Comparison of ENCODE assay signal across 1 cellular context in the genomic region with DNA sequence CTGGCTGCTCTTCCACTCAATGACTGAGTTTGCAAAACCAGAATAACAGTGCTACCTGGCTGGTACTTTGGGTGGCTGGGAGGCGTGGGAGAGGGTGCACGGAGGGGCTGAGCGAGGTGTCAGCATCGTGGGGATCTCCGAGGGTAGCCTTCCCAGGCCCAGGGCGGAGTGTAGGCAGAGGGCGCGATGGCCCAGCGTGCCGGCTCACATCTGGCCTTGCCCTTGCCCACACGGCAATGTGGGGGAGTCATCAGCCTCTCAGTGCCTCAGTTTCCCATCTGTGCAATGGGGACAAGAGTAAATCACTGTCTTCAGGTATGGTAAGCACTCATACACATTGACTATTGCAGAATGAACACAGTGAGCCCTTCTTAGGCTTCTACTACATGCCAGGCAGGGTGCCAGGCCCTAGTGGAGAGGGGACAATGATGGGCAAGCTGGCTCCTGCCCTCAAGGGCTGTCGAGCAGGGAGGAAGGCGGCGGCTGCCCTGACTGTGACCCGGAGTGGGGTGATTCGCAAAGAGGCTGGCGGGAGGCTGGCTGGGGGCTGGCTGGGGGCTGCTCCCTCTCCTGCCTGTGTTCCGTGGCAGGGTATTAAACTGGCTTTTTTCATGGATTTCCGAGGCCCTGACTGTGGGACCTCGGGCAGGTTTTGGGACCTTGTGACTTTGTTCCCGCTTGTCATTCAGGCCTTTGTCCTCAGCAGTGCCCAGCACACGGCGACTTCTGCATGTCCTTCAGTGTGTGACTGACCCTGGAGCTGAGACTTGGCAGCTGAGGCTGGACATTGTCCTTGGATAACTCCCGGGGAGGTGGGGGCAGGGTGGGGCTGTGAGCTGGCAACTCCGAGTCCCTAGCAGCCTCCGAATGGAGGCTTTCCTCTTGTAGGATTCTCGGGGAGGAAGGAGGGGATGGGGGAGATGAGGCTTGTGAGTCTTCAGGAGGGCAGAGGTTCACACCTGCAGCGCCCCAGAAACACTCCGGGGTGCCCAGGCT.
TF ChIP-seq lines count a peak whose summit lies in the region.

No MANE protein-coding gene starts in this region.

TF ChIP-seq in HepG2, 621 proteins besides CTCF, POLR2A, EP300 and RAD21 (continued from another document and continues in another):
- peak; percentile 19 for TF ChIP-seq RBM22 (optimal IDR thresholded peaks at IDR 0.05; ENCODE audit: low read length)
- no peak for TF ChIP-seq SUZ12 (IDR thresholded peaks at IDR 0.05; ENCODE audit: low read depth, low read length)
- peak; percentile 33; the same call in 1 of the 2 replicates for TF ChIP-seq HDAC1 (CRISPR knock-in tag; IDR thresholded peaks at IDR 0.05)
- no peak for TF ChIP-seq ZNF672 (CRISPR knock-in tag; IDR thresholded peaks at IDR 0.05)
- no peak for TF ChIP-seq ZNF782 (CRISPR knock-in tag; IDR thresholded peaks at IDR 0.05; ENCODE audit: borderline replicate concordance)
- TF ChIP-seq, protein P1, sequence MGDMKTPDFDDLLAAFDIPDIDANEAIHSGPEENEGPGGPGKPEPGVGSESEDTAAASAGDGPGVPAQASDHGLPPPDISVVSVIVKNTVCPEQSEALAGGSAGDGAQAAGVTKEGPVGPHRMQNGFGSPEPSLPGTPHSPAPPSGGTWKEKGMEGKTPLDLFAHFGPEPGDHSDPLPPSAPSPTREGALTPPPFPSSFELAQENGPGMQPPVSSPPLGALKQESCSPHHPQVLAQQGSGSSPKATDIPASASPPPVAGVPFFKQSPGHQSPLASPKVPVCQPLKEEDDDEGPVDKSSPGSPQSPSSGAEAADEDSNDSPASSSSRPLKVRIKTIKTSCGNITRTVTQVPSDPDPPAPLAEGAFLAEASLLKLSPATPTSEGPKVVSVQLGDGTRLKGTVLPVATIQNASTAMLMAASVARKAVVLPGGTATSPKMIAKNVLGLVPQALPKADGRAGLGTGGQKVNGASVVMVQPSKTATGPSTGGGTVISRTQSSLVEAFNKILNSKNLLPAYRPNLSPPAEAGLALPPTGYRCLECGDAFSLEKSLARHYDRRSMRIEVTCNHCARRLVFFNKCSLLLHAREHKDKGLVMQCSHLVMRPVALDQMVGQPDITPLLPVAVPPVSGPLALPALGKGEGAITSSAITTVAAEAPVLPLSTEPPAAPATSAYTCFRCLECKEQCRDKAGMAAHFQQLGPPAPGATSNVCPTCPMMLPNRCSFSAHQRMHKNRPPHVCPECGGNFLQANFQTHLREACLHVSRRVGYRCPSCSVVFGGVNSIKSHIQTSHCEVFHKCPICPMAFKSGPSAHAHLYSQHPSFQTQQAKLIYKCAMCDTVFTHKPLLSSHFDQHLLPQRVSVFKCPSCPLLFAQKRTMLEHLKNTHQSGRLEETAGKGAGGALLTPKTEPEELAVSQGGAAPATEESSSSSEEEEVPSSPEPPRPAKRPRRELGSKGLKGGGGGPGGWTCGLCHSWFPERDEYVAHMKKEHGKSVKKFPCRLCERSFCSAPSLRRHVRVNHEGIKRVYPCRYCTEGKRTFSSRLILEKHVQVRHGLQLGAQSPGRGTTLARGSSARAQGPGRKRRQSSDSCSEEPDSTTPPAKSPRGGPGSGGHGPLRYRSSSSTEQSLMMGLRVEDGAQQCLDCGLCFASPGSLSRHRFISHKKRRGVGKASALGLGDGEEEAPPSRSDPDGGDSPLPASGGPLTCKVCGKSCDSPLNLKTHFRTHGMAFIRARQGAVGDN (CRISPR knock-in tag; IDR thresholded peaks at IDR 0.05), result peak; percentile 50
- TF ChIP-seq, protein P2, sequence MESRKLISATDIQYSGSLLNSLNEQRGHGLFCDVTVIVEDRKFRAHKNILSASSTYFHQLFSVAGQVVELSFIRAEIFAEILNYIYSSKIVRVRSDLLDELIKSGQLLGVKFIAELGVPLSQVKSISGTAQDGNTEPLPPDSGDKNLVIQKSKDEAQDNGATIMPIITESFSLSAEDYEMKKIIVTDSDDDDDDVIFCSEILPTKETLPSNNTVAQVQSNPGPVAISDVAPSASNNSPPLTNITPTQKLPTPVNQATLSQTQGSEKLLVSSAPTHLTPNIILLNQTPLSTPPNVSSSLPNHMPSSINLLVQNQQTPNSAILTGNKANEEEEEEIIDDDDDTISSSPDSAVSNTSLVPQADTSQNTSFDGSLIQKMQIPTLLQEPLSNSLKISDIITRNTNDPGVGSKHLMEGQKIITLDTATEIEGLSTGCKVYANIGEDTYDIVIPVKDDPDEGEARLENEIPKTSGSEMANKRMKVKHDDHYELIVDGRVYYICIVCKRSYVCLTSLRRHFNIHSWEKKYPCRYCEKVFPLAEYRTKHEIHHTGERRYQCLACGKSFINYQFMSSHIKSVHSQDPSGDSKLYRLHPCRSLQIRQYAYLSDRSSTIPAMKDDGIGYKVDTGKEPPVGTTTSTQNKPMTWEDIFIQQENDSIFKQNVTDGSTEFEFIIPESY (CRISPR knock-in tag; IDR thresholded peaks at IDR 0.05), result peak; percentile 70
- TF ChIP-seq, protein P3, sequence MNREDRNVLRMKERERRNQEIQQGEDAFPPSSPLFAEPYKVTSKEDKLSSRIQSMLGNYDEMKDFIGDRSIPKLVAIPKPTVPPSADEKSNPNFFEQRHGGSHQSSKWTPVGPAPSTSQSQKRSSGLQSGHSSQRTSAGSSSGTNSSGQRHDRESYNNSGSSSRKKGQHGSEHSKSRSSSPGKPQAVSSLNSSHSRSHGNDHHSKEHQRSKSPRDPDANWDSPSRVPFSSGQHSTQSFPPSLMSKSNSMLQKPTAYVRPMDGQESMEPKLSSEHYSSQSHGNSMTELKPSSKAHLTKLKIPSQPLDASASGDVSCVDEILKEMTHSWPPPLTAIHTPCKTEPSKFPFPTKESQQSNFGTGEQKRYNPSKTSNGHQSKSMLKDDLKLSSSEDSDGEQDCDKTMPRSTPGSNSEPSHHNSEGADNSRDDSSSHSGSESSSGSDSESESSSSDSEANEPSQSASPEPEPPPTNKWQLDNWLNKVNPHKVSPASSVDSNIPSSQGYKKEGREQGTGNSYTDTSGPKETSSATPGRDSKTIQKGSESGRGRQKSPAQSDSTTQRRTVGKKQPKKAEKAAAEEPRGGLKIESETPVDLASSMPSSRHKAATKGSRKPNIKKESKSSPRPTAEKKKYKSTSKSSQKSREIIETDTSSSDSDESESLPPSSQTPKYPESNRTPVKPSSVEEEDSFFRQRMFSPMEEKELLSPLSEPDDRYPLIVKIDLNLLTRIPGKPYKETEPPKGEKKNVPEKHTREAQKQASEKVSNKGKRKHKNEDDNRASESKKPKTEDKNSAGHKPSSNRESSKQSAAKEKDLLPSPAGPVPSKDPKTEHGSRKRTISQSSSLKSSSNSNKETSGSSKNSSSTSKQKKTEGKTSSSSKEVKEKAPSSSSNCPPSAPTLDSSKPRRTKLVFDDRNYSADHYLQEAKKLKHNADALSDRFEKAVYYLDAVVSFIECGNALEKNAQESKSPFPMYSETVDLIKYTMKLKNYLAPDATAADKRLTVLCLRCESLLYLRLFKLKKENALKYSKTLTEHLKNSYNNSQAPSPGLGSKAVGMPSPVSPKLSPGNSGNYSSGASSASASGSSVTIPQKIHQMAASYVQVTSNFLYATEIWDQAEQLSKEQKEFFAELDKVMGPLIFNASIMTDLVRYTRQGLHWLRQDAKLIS (CRISPR knock-in tag; IDR thresholded peaks at IDR 0.05), result no peak
- TF ChIP-seq EED (CRISPR knock-in tag; IDR thresholded peaks at IDR 0.05), result no peak
- TF ChIP-seq ZNF629 (CRISPR knock-in tag; conservative IDR thresholded peaks at IDR 0.05), result peak; percentile 91
- no peak for TF ChIP-seq ZNF230 (CRISPR knock-in tag; IDR thresholded peaks at IDR 0.05)
- TF ChIP-seq, protein P4, sequence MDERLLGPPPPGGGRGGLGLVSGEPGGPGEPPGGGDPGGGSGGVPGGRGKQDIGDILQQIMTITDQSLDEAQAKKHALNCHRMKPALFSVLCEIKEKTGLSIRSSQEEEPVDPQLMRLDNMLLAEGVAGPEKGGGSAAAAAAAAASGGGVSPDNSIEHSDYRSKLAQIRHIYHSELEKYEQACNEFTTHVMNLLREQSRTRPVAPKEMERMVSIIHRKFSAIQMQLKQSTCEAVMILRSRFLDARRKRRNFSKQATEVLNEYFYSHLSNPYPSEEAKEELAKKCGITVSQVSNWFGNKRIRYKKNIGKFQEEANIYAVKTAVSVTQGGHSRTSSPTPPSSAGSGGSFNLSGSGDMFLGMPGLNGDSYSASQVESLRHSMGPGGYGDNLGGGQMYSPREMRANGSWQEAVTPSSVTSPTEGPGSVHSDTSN (CRISPR knock-in tag; IDR thresholded peaks at IDR 0.05), result no peak
- TF ChIP-seq, protein P5, sequence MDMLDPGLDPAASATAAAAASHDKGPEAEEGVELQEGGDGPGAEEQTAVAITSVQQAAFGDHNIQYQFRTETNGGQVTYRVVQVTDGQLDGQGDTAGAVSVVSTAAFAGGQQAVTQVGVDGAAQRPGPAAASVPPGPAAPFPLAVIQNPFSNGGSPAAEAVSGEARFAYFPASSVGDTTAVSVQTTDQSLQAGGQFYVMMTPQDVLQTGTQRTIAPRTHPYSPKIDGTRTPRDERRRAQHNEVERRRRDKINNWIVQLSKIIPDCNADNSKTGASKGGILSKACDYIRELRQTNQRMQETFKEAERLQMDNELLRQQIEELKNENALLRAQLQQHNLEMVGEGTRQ (IDR thresholded peaks at IDR 0.05; ENCODE audit: low read depth, low read length), result no peak
- TF ChIP-seq, protein P5 (CRISPR knock-in tag; IDR thresholded peaks at IDR 0.05; ENCODE audit: borderline replicate concordance), result no peak
- TF ChIP-seq, protein P6, sequence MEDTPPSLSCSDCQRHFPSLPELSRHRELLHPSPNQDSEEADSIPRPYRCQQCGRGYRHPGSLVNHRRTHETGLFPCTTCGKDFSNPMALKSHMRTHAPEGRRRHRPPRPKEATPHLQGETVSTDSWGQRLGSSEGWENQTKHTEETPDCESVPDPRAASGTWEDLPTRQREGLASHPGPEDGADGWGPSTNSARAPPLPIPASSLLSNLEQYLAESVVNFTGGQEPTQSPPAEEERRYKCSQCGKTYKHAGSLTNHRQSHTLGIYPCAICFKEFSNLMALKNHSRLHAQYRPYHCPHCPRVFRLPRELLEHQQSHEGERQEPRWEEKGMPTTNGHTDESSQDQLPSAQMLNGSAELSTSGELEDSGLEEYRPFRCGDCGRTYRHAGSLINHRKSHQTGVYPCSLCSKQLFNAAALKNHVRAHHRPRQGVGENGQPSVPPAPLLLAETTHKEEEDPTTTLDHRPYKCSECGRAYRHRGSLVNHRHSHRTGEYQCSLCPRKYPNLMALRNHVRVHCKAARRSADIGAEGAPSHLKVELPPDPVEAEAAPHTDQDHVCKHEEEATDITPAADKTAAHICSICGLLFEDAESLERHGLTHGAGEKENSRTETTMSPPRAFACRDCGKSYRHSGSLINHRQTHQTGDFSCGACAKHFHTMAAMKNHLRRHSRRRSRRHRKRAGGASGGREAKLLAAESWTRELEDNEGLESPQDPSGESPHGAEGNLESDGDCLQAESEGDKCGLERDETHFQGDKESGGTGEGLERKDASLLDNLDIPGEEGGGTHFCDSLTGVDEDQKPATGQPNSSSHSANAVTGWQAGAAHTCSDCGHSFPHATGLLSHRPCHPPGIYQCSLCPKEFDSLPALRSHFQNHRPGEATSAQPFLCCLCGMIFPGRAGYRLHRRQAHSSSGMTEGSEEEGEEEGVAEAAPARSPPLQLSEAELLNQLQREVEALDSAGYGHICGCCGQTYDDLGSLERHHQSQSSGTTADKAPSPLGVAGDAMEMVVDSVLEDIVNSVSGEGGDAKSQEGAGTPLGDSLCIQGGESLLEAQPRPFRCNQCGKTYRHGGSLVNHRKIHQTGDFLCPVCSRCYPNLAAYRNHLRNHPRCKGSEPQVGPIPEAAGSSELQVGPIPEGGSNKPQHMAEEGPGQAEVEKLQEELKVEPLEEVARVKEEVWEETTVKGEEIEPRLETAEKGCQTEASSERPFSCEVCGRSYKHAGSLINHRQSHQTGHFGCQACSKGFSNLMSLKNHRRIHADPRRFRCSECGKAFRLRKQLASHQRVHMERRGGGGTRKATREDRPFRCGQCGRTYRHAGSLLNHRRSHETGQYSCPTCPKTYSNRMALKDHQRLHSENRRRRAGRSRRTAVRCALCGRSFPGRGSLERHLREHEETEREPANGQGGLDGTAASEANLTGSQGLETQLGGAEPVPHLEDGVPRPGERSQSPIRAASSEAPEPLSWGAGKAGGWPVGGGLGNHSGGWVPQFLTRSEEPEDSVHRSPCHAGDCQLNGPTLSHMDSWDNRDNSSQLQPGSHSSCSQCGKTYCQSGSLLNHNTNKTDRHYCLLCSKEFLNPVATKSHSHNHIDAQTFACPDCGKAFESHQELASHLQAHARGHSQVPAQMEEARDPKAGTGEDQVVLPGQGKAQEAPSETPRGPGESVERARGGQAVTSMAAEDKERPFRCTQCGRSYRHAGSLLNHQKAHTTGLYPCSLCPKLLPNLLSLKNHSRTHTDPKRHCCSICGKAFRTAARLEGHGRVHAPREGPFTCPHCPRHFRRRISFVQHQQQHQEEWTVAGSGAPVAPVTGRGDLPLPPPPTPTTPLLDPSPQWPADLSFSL (CRISPR knock-in tag; IDR thresholded peaks at IDR 0.05), result no peak
- no peak for TF ChIP-seq BHLHE40 (IDR thresholded peaks at IDR 0.05; ENCODE audit: low read length)
- TF ChIP-seq, protein P7, sequence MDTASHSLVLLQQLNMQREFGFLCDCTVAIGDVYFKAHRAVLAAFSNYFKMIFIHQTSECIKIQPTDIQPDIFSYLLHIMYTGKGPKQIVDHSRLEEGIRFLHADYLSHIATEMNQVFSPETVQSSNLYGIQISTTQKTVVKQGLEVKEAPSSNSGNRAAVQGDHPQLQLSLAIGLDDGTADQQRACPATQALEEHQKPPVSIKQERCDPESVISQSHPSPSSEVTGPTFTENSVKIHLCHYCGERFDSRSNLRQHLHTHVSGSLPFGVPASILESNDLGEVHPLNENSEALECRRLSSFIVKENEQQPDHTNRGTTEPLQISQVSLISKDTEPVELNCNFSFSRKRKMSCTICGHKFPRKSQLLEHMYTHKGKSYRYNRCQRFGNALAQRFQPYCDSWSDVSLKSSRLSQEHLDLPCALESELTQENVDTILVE (CRISPR knock-in tag; IDR thresholded peaks at IDR 0.05), result no peak
- TF ChIP-seq, protein P8, sequence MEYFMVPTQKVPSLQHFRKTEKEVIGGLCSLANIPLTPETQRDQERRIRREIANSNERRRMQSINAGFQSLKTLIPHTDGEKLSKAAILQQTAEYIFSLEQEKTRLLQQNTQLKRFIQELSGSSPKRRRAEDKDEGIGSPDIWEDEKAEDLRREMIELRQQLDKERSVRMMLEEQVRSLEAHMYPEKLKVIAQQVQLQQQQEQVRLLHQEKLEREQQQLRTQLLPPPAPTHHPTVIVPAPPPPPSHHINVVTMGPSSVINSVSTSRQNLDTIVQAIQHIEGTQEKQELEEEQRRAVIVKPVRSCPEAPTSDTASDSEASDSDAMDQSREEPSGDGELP (IDR thresholded peaks at IDR 0.05; ENCODE audit: borderline replicate concordance, low read depth), result no peak
- peak; percentile 27; the same call in 1 of the 2 replicates for TF ChIP-seq MTA1 (CRISPR knock-in tag; IDR thresholded peaks at IDR 0.05; ENCODE audit: borderline replicate concordance)
- TF ChIP-seq, protein P9, sequence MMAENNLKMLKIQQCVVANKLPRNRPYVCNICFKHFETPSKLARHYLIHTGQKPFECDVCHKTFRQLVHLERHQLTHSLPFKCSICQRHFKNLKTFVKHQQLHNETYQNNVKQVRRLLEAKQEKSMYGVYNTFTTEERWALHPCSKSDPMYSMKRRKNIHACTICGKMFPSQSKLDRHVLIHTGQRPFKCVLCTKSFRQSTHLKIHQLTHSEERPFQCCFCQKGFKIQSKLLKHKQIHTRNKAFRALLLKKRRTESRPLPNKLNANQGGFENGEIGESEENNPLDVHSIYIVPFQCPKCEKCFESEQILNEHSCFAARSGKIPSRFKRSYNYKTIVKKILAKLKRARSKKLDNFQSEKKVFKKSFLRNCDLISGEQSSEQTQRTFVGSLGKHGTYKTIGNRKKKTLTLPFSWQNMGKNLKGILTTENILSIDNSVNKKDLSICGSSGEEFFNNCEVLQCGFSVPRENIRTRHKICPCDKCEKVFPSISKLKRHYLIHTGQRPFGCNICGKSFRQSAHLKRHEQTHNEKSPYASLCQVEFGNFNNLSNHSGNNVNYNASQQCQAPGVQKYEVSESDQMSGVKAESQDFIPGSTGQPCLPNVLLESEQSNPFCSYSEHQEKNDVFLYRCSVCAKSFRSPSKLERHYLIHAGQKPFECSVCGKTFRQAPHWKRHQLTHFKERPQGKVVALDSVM (CRISPR knock-in tag; IDR thresholded peaks at IDR 0.05), result peak; percentile 45; the same call in 1 of the 2 replicates
